13 cellular contexts compared by ENCODE assay signal in genomic region chr10:44382131-44382858, GRCh38. TPM values are rescaled to one million over a fixed set of nuclear protein-coding genes. Genes with fewer than 3 reads are reported as not detected.
DNase-seq lines count a peak whose midpoint lies in the region; ATAC-seq and TF ChIP-seq lines count a peak whose summit lies in the region.
"Had no signal": no experiment of that assay in that cellular context is flagged by ENCODE, and none has a peak within 500 bp of the region (broad histone marks: within the 10 kb centered on the region; RNA-seq: fewer than 3 reads in every experiment).

No MANE protein-coding gene starts in this region.

- no peaks in the 10 kb centered on the region for H3K4me1 Mint-ChIP-seq in T-helper 2 cell treated with Interferon-gamma antibody and Interleukin-4, amounts not matched to agents 5 μg/mL and 100 μg/mL, for 36 hours (ENCODE audit: low read depth)

- H2AK5ac ChIP-seq in neuronal stem cell (ENCODE audit: low read depth, low read length), result no peak overlapping the region

- no peak overlapping the region for H3K27ac Mint-ChIP-seq in T-helper 2 cell treated with Interferon-gamma antibody and Interleukin-4, amounts not matched to agents 5 μg/mL and 100 μg/mL, for 36 hours
- H3K27ac Mint-ChIP-seq: T-cell had no signal

- TF ChIP-seq CTCF in heart right ventricle (IDR thresholded peaks at IDR 0.05), result no peak
- TF ChIP-seq CTCF in uterus (IDR thresholded peaks at IDR 0.05), result no peak

- TF ChIP-seq POLR2A in uterus (IDR thresholded peaks at IDR 0.05), result no peak

- H3K9me3 Mint-ChIP-seq in T-helper 2 cell treated with Interferon-gamma antibody and Interleukin-4, amounts not matched to agents 5 μg/mL and 100 μg/mL, for 36 hours, result no peaks in the 10 kb centered on the region
- H3K9me3 Mint-ChIP-seq: T-cell had no signal

- H3K4me3 ChIP-seq in heart right ventricle, result peak overlapping the region; percentile 52 to 95 (median 72)
- H3K4me3 ChIP-seq in neuronal stem cell (ENCODE audit: low read length in 2 of 2), result no peak overlapping the region
- H3K4me3 ChIP-seq in uterus, result peak overlapping the region; percentile 66 to 77

- H2BK15ac ChIP-seq in neuronal stem cell (ENCODE audit: low read length), result no peak overlapping the region

- no peak overlapping the region for H3K9ac ChIP-seq in neuronal stem cell (ENCODE audit: low read depth, low read length, poor library complexity)

- no peak overlapping the region for H3K4ac ChIP-seq in neuronal stem cell (ENCODE audit: low read length)

- H4K8ac ChIP-seq in neuronal stem cell (ENCODE audit: low read depth, low read length), result no peak overlapping the region

- WGBS in heart right ventricle, 2 donors, result 57 to 63% methylated on average over 10 of the region's 10 CpGs
- whole genome bisulfite sequencing in neuronal stem cell (ENCODE audit: extremely low coverage in 2 of 2, insufficient read length in 2 of 2, insufficient replicate concordance in 1 of 2), 2 donors, result no CpG with 5 or more reads among the region's 10 CpGs

- H2BK5ac ChIP-seq in neuronal stem cell (ENCODE audit: low read length), result no peak overlapping the region

- intact Hi-C loops in heart right ventricle (cut with DNase I) (loop anchor here in 9 of 10 donors (5.0 to 10.0 kb wide), 12 partner anchors 65 to 695 kb away; no protein-coding TSS in a partner anchor), uterus (cut with DNase I; ENCODE audit: low total_unique reads) (loop anchor here (10.0 kb wide), 2 partner anchors 473 to 707 kb away; no protein-coding TSS in a partner anchor)

- H3K23ac ChIP-seq in neuronal stem cell (ENCODE audit: low read depth, low read length, poor library complexity), result no peak overlapping the region

- H3K27ac ChIP-seq in heart right ventricle (peak overlapping the region; percentile 38 to 92 (median 78)), neuronal stem cell (replicated peaks; ENCODE audit: low read length) (no peak overlapping the region), uterus (peak overlapping the region; percentile 85 to 88)

- no peak overlapping the region for H2BK12ac ChIP-seq in neuronal stem cell (ENCODE audit: low read length)

- ATAC-seq in heart right ventricle, result peak in 2 of 8 donors; percentile 4 to 12
- ATAC-seq: T-cell had no signal

- peak overlapping the region; percentile 44 for H3K4me2 ChIP-seq in neuronal stem cell (ENCODE audit: insufficient read depth, low read length, poor library complexity, severe bottlenecking)

- peaks cover 0 to 74% (median 35%) of the 10 kb centered on the region in 9 donors for H3K4me1 ChIP-seq in heart right ventricle
- H3K4me1 ChIP-seq in neuronal stem cell (ENCODE audit: control insufficient read depth in 2 of 2, insufficient read depth in 1 of 2, low read depth in 1 of 2, low read length in 2 of 2), result peaks cover 0 to 29% of the 10 kb centered on the region in 2 donors
- H3K4me1 ChIP-seq in uterus, result peaks cover 0 to 14% of the 10 kb centered on the region in 2 donors

- H3K79me1 ChIP-seq in neuronal stem cell (ENCODE audit: low read depth, low read length), result no peaks in the 10 kb centered on the region

- peaks cover 0 to 39% (median 13%) of the 10 kb centered on the region in 9 donors for H3K36me3 ChIP-seq in heart right ventricle
- H3K36me3 ChIP-seq in neuronal stem cell (replicated peaks in 1 of 2; ENCODE audit: control insufficient read depth in 2 of 2, insufficient read depth in 2 of 2, low read length in 2 of 2), result no peaks in the 10 kb centered on the region
- no peaks in the 10 kb centered on the region for H3K36me3 ChIP-seq in uterus

- H3K18ac ChIP-seq in neuronal stem cell (ENCODE audit: low read length), result peak overlapping the region; percentile 48

- no peak overlapping the region for H2AFZ ChIP-seq in neuronal stem cell (ENCODE audit: low read length)

- no peak overlapping the region for H4K91ac ChIP-seq in neuronal stem cell (ENCODE audit: low read depth, low read length, poor library complexity)

- no peaks in the 10 kb centered on the region for H3K36me3 Mint-ChIP-seq in T-helper 2 cell treated with Interferon-gamma antibody and Interleukin-4, amounts not matched to agents 5 μg/mL and 100 μg/mL, for 36 hours (ENCODE audit: low read depth)
- H3K36me3 Mint-ChIP-seq: T-cell had no signal

- no peak overlapping the region for H2BK120ac ChIP-seq in neuronal stem cell (ENCODE audit: low read depth, low read length)

- peak; percentile 55 for DNase-seq in activated effector memory CD4-positive, alpha-beta T cell treated with anti-CD3 and anti-CD28 coated beads, Interleukin-2, amount 50 U/mL, for 16 hours
- no peak for DNase-seq in activated effector memory CD4-positive, alpha-beta T cell treated with Interleukin-2 at 50 U/mL for 16 hours
- peak in 1 of 2 donors; percentile 29 for DNase-seq in heart right ventricle
- DNase-seq in neuronal stem cell (ENCODE audit: low spot score), result no peak
- DNase-seq in uterus, result peak in 1 of 2 donors; percentile 28
- no peak for DNase-seq in T-helper 2 cell treated with Interferon-gamma antibody and Interleukin-4, amounts not matched to agents 5 μg/mL and 100 μg/mL, for 36 hours (ENCODE audit: low spot score)
- DNase-seq in NCI-H524 treated with DMSO at 0.1 percent for 48 hours (lab: John Stamatoyannopoulos, UW), result no peak
- DNase-seq in stimulated activated CD4-positive, alpha-beta T cell treated with anti-CD3 and anti-CD28 coated beads, Interleukin-4, amount 100 ng/mL, for 24 hours, result no peak
- DNase-seq: NCI-H774; stimulated activated CD4-positive, alpha-beta T cell treated with anti-CD3 and anti-CD28 coated beads, Interleukin-15, amount 100 ng/mL, for 24 hours; stimulated activated naive CD4-positive, alpha-beta T cell treated with Interleukin-2 at 50 U/mL for 16 hours had no signal

- H3K14ac ChIP-seq in neuronal stem cell (ENCODE audit: low read length), result peak overlapping the region; percentile 67

- H3K9me3 ChIP-seq in heart right ventricle, result no peaks in the 10 kb centered on the region
- H3K9me3 ChIP-seq in neuronal stem cell (replicated peaks in 1 of 2; ENCODE audit: control insufficient read depth in 2 of 2, insufficient read depth in 1 of 2, low read depth in 1 of 2, low read length in 2 of 2), result no peaks in the 10 kb centered on the region
- H3K9me3 ChIP-seq in uterus, result no peaks in the 10 kb centered on the region

- H3K4me3 Mint-ChIP-seq in T-helper 2 cell treated with Interferon-gamma antibody and Interleukin-4, amounts not matched to agents 5 μg/mL and 100 μg/mL, for 36 hours, result no peak overlapping the region

- peaks cover 41% of the 10 kb centered on the region for H3K27me3 Mint-ChIP-seq in T-helper 2 cell treated with Interferon-gamma antibody and Interleukin-4, amounts not matched to agents 5 μg/mL and 100 μg/mL, for 36 hours (ENCODE audit: low read depth)

- H3K27me3 ChIP-seq in heart right ventricle (peaks cover 0 to 48% (median 0%) of the 10 kb centered on the region in 7 donors), neuronal stem cell (ENCODE audit: control insufficient read depth in 3 of 3, insufficient read depth in 3 of 3, low read depth in 1 of 3, low read length in 3 of 3) (peaks cover 17 to 72% (median 40%) of the 10 kb centered on the region in 3 experiments), uterus (no peaks in the 10 kb centered on the region)

RNA-seq across cellular contexts. Expression of gene CXCL12, which starts 2.6 kb away (rescaled TPM):
- total RNA-seq in heart right ventricle (100 to 1,000 TPM in 7 of 10 donors, 10 to 100 TPM in 3; 54.2 to 275 (median 145) TPM), uterus (100 to 1,000 TPM in 2 of 4 donors, 10 to 100 TPM in 2; 44.8 to 146 (median 97.5) TPM)
- 10 to 100 TPM; 53.7 to 89.4 TPM for polyA plus RNA-seq in heart right ventricle
- 0.54 TPM for polyA plus RNA-seq in neuronal stem cell (2013, experiment 1 of 2)
- polyA plus RNA-seq in neuronal stem cell (2013, experiment 2 of 2), result 0.64 TPM
- total RNA-seq: activated CD8-positive, alpha-beta memory T cell treated with anti-CD3 and anti-CD28 coated beads for 36 hours had no signal

Comparison
In these comparisons a context has a peak if more than half of its experiments do, and no peak if none do; other contexts are left out.
1. H3K4me3 ChIP-seq: peak in heart right ventricle (10 of 10) and uterus (2 of 2); none in neuronal stem cell (0 of 2).